Comparison of ENCODE assay signal across 8 cellular contexts in genomic region chr9:127567119-127567897, GRCh38. TPM values are rescaled to one million over a fixed set of nuclear protein-coding genes. Genes with fewer than 3 reads are reported as not detected.
DNase-seq lines count a peak whose midpoint lies in the region; ATAC-seq and TF ChIP-seq lines count a peak whose summit lies in the region.

No MANE protein-coding gene starts in this region.

- no peaks in the 10 kb centered on the region for H3K9me3 Mint-ChIP-seq in immature natural killer cell
- H3K9me3 Mint-ChIP-seq in stimulated activated naive B cell treated with anti-CD40 and anti-IgM and Interleukin-4, amounts not matched to agents 10 μg/mL and 1 μg/mL and 100 μg/mL, for 72 hours = no peaks in the 10 kb centered on the region

- peak overlapping the region; percentile 96 for H3K4me3 ChIP-seq in ACC112 (ENCODE audit: low read depth, low read length)
- peak overlapping the region; percentile 91 for H3K4me3 ChIP-seq in astrocyte of the cerebellum (ENCODE audit: low read depth, low read length)

- ATAC-seq in stimulated activated naive B cell treated with anti-CD40 and anti-IgM and Interleukin-4, amounts not matched to agents 10 μg/mL and 1 μg/mL and 100 μg/mL, for 72 hours (replicated peaks) = no peak
- no peak for ATAC-seq in GM19328 (IDR thresholded peaks at IDR 0.05; ENCODE audit: unreplicated experiment)
- ATAC-seq in GM18861 (IDR thresholded peaks at IDR 0.05; ENCODE audit: unreplicated experiment) = no peak

- no peaks in the 10 kb centered on the region for H3K36me3 Mint-ChIP-seq in immature natural killer cell
- H3K36me3 Mint-ChIP-seq in stimulated activated naive B cell treated with anti-CD40 and anti-IgM and Interleukin-4, amounts not matched to agents 10 μg/mL and 1 μg/mL and 100 μg/mL, for 72 hours = no peaks in the 10 kb centered on the region

- peaks cover 0 to 4% (median under 1%) of the 10 kb centered on the region in 3 donors for H3K27me3 Mint-ChIP-seq in immature natural killer cell (ENCODE audit: low read depth in 3 of 3)
- peaks cover 7 to 16% of the 10 kb centered on the region in 2 donors for H3K27me3 Mint-ChIP-seq in stimulated activated naive B cell treated with anti-CD40 and anti-IgM and Interleukin-4, amounts not matched to agents 10 μg/mL and 1 μg/mL and 100 μg/mL, for 72 hours

- no peak for TF ChIP-seq CTCF in astrocyte of the cerebellum (IDR thresholded peaks at IDR 0.05; ENCODE audit: low read depth, low read length, missing control alignments)

- peak; percentile 71 for DNase-seq in HK-2 (ENCODE audit: unreplicated experiment)
- no peak for DNase-seq in astrocyte of the cerebellum (ENCODE audit: low read depth)
- no peak for DNase-seq in immature natural killer cell
- DNase-seq in stimulated activated naive B cell treated with anti-CD40 and anti-IgM and Interleukin-4, amounts not matched to agents 10 μg/mL and 1 μg/mL and 100 μg/mL, for 72 hours = no peak
- DNase-seq in midbrain (lab: John Stamatoyannopoulos, UW) = no peak

- no peaks in the 10 kb centered on the region for H3K27me3 ChIP-seq in ACC112 (ENCODE audit: insufficient read depth, low read length)

- H2AFZ ChIP-seq in ACC112 (ENCODE audit: low read length, unreplicated experiment) = no peak overlapping the region

- H3K27ac ChIP-seq in ACC112 (ENCODE audit: low read depth, low read length) = peak overlapping the region; percentile 60

- peaks cover 64% of the 10 kb centered on the region for H3K4me1 ChIP-seq in ACC112 (ENCODE audit: control insufficient read depth, insufficient read depth, low read length, unreplicated experiment)

- peaks cover 16% of the 10 kb centered on the region in 2 donors for H3K4me1 Mint-ChIP-seq in immature natural killer cell
- peaks cover 13 to 25% of the 10 kb centered on the region in 2 donors for H3K4me1 Mint-ChIP-seq in stimulated activated naive B cell treated with anti-CD40 and anti-IgM and Interleukin-4, amounts not matched to agents 10 μg/mL and 1 μg/mL and 100 μg/mL, for 72 hours

- peak overlapping the region; percentile 64 to 75 (median 68) for H3K4me3 Mint-ChIP-seq in immature natural killer cell
- peak overlapping the region; percentile 45 to 59 for H3K4me3 Mint-ChIP-seq in stimulated activated naive B cell treated with anti-CD40 and anti-IgM and Interleukin-4, amounts not matched to agents 10 μg/mL and 1 μg/mL and 100 μg/mL, for 72 hours

- in situ Hi-C loops in astrocyte of the cerebellum (cut with HindIII; ENCODE audit: low sequenced_read_pairs) = no loop called here

- peaks cover 66% of the 10 kb centered on the region for H3K79me2 ChIP-seq in ACC112 (ENCODE audit: control insufficient read depth, insufficient read depth, low read length, unreplicated experiment)

- H3K36me3 ChIP-seq in ACC112 (ENCODE audit: insufficient read depth, low read length) = peaks cover 12% of the 10 kb centered on the region; the same call in 1 of the 2 replicates

- peak overlapping the region in 3 of 6 donors; percentile 22 to 64 (median 24) for H3K27ac Mint-ChIP-seq in immature natural killer cell
- no peak overlapping the region for H3K27ac Mint-ChIP-seq in stimulated activated naive B cell treated with anti-CD40 and anti-IgM and Interleukin-4, amounts not matched to agents 10 μg/mL and 1 μg/mL and 100 μg/mL, for 72 hours

RNA-seq across cellular contexts. Expression of gene STXBP1, which starts 44.8 kb away (rescaled TPM):
- polyA plus RNA-seq in immature natural killer cell = under 1 TPM in 2 of 3 donors, not detected in 1; 0.59 to 0.99 TPM
